ENCODE assay signal across 16 cellular contexts in genomic region chr14:55832122-55832911, GRCh38.
DNase-seq lines count a peak whose midpoint lies in the region; ATAC-seq and TF ChIP-seq lines count a peak whose summit lies in the region.
"Had no signal": no experiment of that assay in that cellular context is flagged by ENCODE, and none has a peak within 500 bp of the region (broad histone marks: within the 10 kb centered on the region; RNA-seq: fewer than 3 reads in every experiment).

No MANE protein-coding gene starts in this region.

- H3K27me3 ChIP-seq in mucosa of rectum (ENCODE audit: control insufficient read depth in 2 of 2, insufficient read depth in 2 of 2, low read length in 2 of 2) (no peaks in the 10 kb centered on the region), BE2C (peaks cover 2% of the 10 kb centered on the region)
- H3K27me3 ChIP-seq: BLaER1, cardiac muscle cell had no signal

- H3K4me1 ChIP-seq in mucosa of rectum (ENCODE audit: control insufficient read depth in 2 of 2, insufficient read depth in 2 of 2, low read length in 2 of 2) (peaks cover 0 to 12% of the 10 kb centered on the region in 2 donors), BE2C (no peaks in the 10 kb centered on the region)
- H3K4me1 ChIP-seq: BLaER1 had no signal

- CTCF ChIA-PET in GM10248 (lab: Yijun Ruan, JAX): no interaction called here

- H3K36me3 ChIP-seq in mucosa of rectum (ENCODE audit: control insufficient read depth in 2 of 2, insufficient read depth in 2 of 2, low read length in 2 of 2) (no peaks in the 10 kb centered on the region), BE2C (no peaks in the 10 kb centered on the region)
- H3K36me3 ChIP-seq: BLaER1, cardiac muscle cell, thoracic aorta had no signal

- no peak for ATAC-seq in GM21423 (IDR thresholded peaks at IDR 0.05; ENCODE audit: unreplicated experiment)
- ATAC-seq: SK-N-SH treated with all-trans-retinoic acid at 6 μM for 48 hours had no signal

- H3K9me3 ChIP-seq in mucosa of rectum (ENCODE audit: control insufficient read depth in 2 of 2, low read length in 2 of 2) (no peaks in the 10 kb centered on the region), BE2C (no peaks in the 10 kb centered on the region)
- H3K9me3 ChIP-seq: BLaER1, thoracic aorta had no signal

- TF ChIP-seq CTCF in epithelial cell of esophagus (IDR thresholded peaks at IDR 0.05; ENCODE audit: insufficient read depth, low read depth, low read length, missing control alignments): peak; percentile 17
- no peak for TF ChIP-seq CTCF in GM10248 (IDR thresholded peaks at IDR 0.05; ENCODE audit: control extremely low read depth, extremely low read depth, low read depth, missing control alignments)
- no peak for TF ChIP-seq CTCF in BE2C (IDR thresholded peaks at IDR 0.05; ENCODE audit: low read depth, low read length)

- peak overlapping the region; percentile 53 to 78 for H3K27ac ChIP-seq in mucosa of rectum (ENCODE audit: low read depth in 2 of 2, low read length in 2 of 2)
- H3K27ac ChIP-seq: BLaER1, cardiac muscle cell, thoracic aorta had no signal

- H3K9ac ChIP-seq in mucosa of rectum (ENCODE audit: low read depth in 1 of 2, low read length in 2 of 2): peak overlapping the region in 1 of 2 donors; percentile 60
- H3K9ac ChIP-seq: BLaER1 had no signal

- POLR2A ChIA-PET in GM10248 (lab: Yijun Ruan, JAX): no interaction called here

- H3K4me3 ChIP-seq in epithelial cell of esophagus (ENCODE audit: low read length) (no peak overlapping the region), mucosa of rectum (ENCODE audit: low read length in 2 of 2) (peak overlapping the region; percentile 44 to 66), BE2C (ENCODE audit: low read depth, low read length) (no peak overlapping the region)
- H3K4me3 ChIP-seq: BLaER1, cardiac muscle cell, thoracic aorta had no signal

- DNase-seq in Daoy (ENCODE audit: low read depth) (peak; percentile 11), NCI-H526 (lab: John Stamatoyannopoulos, UW) (peak; percentile 56 to 68), epithelial cell of esophagus (ENCODE audit: low read depth) (peak; percentile 71), amniotic stem cell (lab: John Stamatoyannopoulos, UW) (no peak), GM10248 (ENCODE audit: extremely low spot score) (no peak), BE2C (no peak)
- DNase-seq: activated naive CD4-positive, alpha-beta T cell treated with Interleukin-2 at 50 U/mL for 16 hours; islet precursor cell; NCI-H1048; stimulated activated CD4-positive, alpha-beta T cell treated with anti-CD3 and anti-CD28 coated beads, Interleukin-2, amount 100 ng/mL, for 24 hours had no signal

Comparison
In these comparisons a context has a peak if more than half of its experiments do, and no peak if none do; other contexts are left out.
1. DNase-seq: peak in Daoy (single experiment), NCI-H526 (2 of 2) and epithelial cell of esophagus (single experiment); none in amniotic stem cell (single experiment), GM10248 (single experiment) and BE2C (single experiment).
2. H3K4me3 ChIP-seq: peak in mucosa of rectum (2 of 2); none in epithelial cell of esophagus (single experiment) and BE2C (single experiment).